ENCODE assay signal across 19 cellular contexts in genomic region chr4:120314969-120315368, GRCh38.
"Had no signal": no experiment of that assay in that cellular context is flagged by ENCODE, and none has a peak within 500 bp of the region (broad histone marks: within the 10 kb centered on the region; RNA-seq: fewer than 3 reads in every experiment).

No MANE protein-coding gene starts in this region.

- H3K4me2 ChIP-seq: neural progenitor cell had no signal

- H3K4me3 ChIP-seq: esophagus muscularis mucosa, gastroesophageal sphincter, left ventricle myocardium inferior, lower lobe of right lung, neural progenitor cell, psoas muscle, right lobe of liver, stomach, thoracic aorta, transverse colon had no signal

- H3K9ac ChIP-seq: neural progenitor cell had no signal

- H3K9me3 ChIP-seq: esophagus muscularis mucosa, gastroesophageal sphincter, left ventricle myocardium inferior, lower lobe of right lung, psoas muscle, right lobe of liver, stomach, thoracic aorta, transverse colon had no signal

- H3K36me3 ChIP-seq: esophagus muscularis mucosa, gastroesophageal sphincter, left ventricle myocardium inferior, lower lobe of right lung, neural progenitor cell, right lobe of liver, stomach, thoracic aorta, transverse colon had no signal

- ATAC-seq: gastroesophageal sphincter; lower lobe of right lung; natural killer cell treated with Interleukin-12 subunit alpha and Interleukin-12 subunit beta and Interleukin-15 and Interleukin-18, amount 100 ng/mL, for 72 hours; psoas muscle; right lobe of liver had no signal

- DNase-seq: cortex of kidney; effector memory CD4-positive, alpha-beta T cell; foreskin fibroblast; immature natural killer cell; left ventricle myocardium inferior; lower lobe of right lung; psoas muscle; retina; right lobe of liver; stimulated activated CD4-positive, alpha-beta T cell treated with anti-CD3 and anti-CD28 coated beads, Interleukin-2, amount 100 ng/mL, for 24 hours; stimulated activated naive CD4-positive, alpha-beta T cell; stomach; substantia nigra; transverse colon had no signal

- H3K27me3 ChIP-seq: esophagus muscularis mucosa, gastroesophageal sphincter, neural progenitor cell, right lobe of liver, stomach, transverse colon had no signal

- H3K4me1 ChIP-seq: esophagus muscularis mucosa, gastroesophageal sphincter, lower lobe of right lung, psoas muscle, right lobe of liver, stomach, transverse colon had no signal

- H2AFZ ChIP-seq: neural progenitor cell had no signal

- H3K27ac ChIP-seq: esophagus muscularis mucosa, gastroesophageal sphincter, left ventricle myocardium inferior, lower lobe of right lung, neural progenitor cell, psoas muscle, right lobe of liver, stomach, thoracic aorta, transverse colon had no signal
